ENCODE assay signal across 8 cellular contexts in genomic region chrX:49191033-49191871, GRCh38. TPM values are rescaled to one million over a fixed set of nuclear protein-coding genes. Genes with fewer than 3 reads are reported as not detected.
DNase-seq lines count a peak whose midpoint lies in the region; ATAC-seq and TF ChIP-seq lines count a peak whose summit lies in the region.

No MANE protein-coding gene starts in this region.

- peak overlapping the region; percentile 66 to 70 for H3K9ac ChIP-seq in duodenal mucosa (ENCODE audit: low read depth in 1 of 2, low read length in 2 of 2)

- H3K4me1 Mint-ChIP-seq in activated CD4-positive, alpha-beta memory T cell treated with anti-CD3 and anti-CD28 coated beads, Interleukin-2, amount 10 ng/mL, durations not matched to agents 7 days and 5 days, result peaks cover 45% of the 10 kb centered on the region

- intact Hi-C loops in lower leg skin (cut with DNase I; ENCODE audit: low total_unique reads), result no loop called here

- H3K27ac ChIP-seq in C4-2B (peak overlapping the region; percentile 88), duodenal mucosa (ENCODE audit: low read depth, low read length) (peak overlapping the region; percentile 78)

- CTCF ChIA-PET in activated CD4-positive, alpha-beta memory T cell treated with anti-CD3 and anti-CD28 coated beads, Interleukin-2, amount 10 ng/mL, durations not matched to agents 7 days and 5 days (lab: Charles Lee), result interaction anchor here (0.6 to 2.4 kb wide), 14 partner anchors 20 to 728 kb away, joined by 3 to 14 read pairs (median 4); partner anchors contain the start of genes PLP2 and TFE3

- H3K27me3 ChIP-seq in duodenal mucosa (ENCODE audit: control insufficient read depth in 1 of 2, insufficient read depth in 2 of 2, low read length in 2 of 2), result no peaks in the 10 kb centered on the region

- TF ChIP-seq CTCF in C4-2B (conservative IDR thresholded peaks at IDR 0.05) (no peak), lower leg skin (IDR thresholded peaks at IDR 0.05) (no peak)

- H3K36me3 ChIP-seq in duodenal mucosa (ENCODE audit: control insufficient read depth in 1 of 2, insufficient read depth in 2 of 2, low read length in 2 of 2), result no peaks in the 10 kb centered on the region

- no peaks in the 10 kb centered on the region for H3K9me3 Mint-ChIP-seq in activated CD4-positive, alpha-beta memory T cell treated with anti-CD3 and anti-CD28 coated beads, Interleukin-2, amount 10 ng/mL, durations not matched to agents 7 days and 5 days

- H3K4me3 ChIP-seq in duodenal mucosa (ENCODE audit: low read depth in 1 of 2, low read length in 2 of 2) (peak overlapping the region; percentile 74 to 78), lower leg skin (ENCODE audit: low read depth, poor library complexity, severe bottlenecking) (peak overlapping the region; percentile 42)

- H3K27ac Mint-ChIP-seq in activated CD4-positive, alpha-beta memory T cell treated with anti-CD3 and anti-CD28 coated beads, Interleukin-2, amount 10 ng/mL, durations not matched to agents 7 days and 5 days, result peak overlapping the region; percentile 87

- WGBS in lower leg skin, 2 donors, result 1 to 42% methylated on average over 28 to 54 of the region's 54 CpGs

- POLR2A ChIA-PET in activated CD4-positive, alpha-beta memory T cell treated with anti-CD3 and anti-CD28 coated beads, Interleukin-2, amount 10 ng/mL, durations not matched to agents 7 days and 5 days (lab: Charles Lee), result interaction anchor here (0.8 to 5.0 kb wide), 6 partner anchors 19 to 617 kb away, joined by 3 to 30 read pairs (median 6); partner anchors contain the start of genes PLP2 and RBM3

- H3K4me3 Mint-ChIP-seq in activated CD4-positive, alpha-beta memory T cell treated with anti-CD3 and anti-CD28 coated beads, Interleukin-2, amount 10 ng/mL, durations not matched to agents 7 days and 5 days, result peak overlapping the region; percentile 94

- no peak for TF ChIP-seq POLR2A in lower leg skin (IDR thresholded peaks at IDR 0.05)

- DNase-seq in NCI-H748 treated with DMSO at 0.1 percent for 48 hours (lab: John Stamatoyannopoulos, UW) (peak; percentile 97), lower leg skin (ENCODE audit: low spot score in 2 of 2) (peak; percentile 93 to 96)
- peak; percentile 89 for DNase-seq in activated CD4-positive, alpha-beta memory T cell treated with anti-CD3 and anti-CD28 coated beads, Interleukin-2, amount 10 ng/mL, durations not matched to agents 7 days and 5 days
- peak in 2 of 3 experiments; percentile 65 to 71 for DNase-seq in stimulated activated CD4-positive, alpha-beta T cell treated with anti-CD3 and anti-CD28 coated beads, TNF-alpha, amount 100 ng/mL, for 4 hours (ENCODE audit: low read depth in 3 of 3)

- ATAC-seq in GM19372 (IDR thresholded peaks at IDR 0.05; ENCODE audit: low read depth, unreplicated experiment) (peak; percentile 85), HG03521 (IDR thresholded peaks at IDR 0.05; ENCODE audit: unreplicated experiment) (peak; percentile 91)

- H3K27me3 Mint-ChIP-seq in activated CD4-positive, alpha-beta memory T cell treated with anti-CD3 and anti-CD28 coated beads, Interleukin-2, amount 10 ng/mL, durations not matched to agents 7 days and 5 days, result no peaks in the 10 kb centered on the region

- H3K36me3 Mint-ChIP-seq in activated CD4-positive, alpha-beta memory T cell treated with anti-CD3 and anti-CD28 coated beads, Interleukin-2, amount 10 ng/mL, durations not matched to agents 7 days and 5 days (ENCODE audit: low read depth), result peaks cover 2% of the 10 kb centered on the region

- H3K9me3 ChIP-seq in duodenal mucosa (ENCODE audit: control insufficient read depth in 1 of 2, low read length in 2 of 2), result no peaks in the 10 kb centered on the region

- H3K4me1 ChIP-seq in duodenal mucosa (ENCODE audit: control insufficient read depth in 1 of 2, insufficient read depth in 2 of 2, low read length in 2 of 2), result peaks cover 0 to 3% of the 10 kb centered on the region in 2 donors

RNA-seq across cellular contexts. Expression of gene PRICKLE3, which starts 5.1 kb away (rescaled TPM):
- 10 to 100 TPM; 19.0 to 20.3 TPM for total RNA-seq in activated CD4-positive, alpha-beta memory T cell treated with anti-CD3 and anti-CD28 coated beads, Interleukin-2, amount 10 ng/mL, durations not matched to agents 7 days and 5 days
- 10 to 100 TPM; 18.8 to 58.9 (median 33.4) TPM for total RNA-seq in lower leg skin

RNA-seq across cellular contexts. Expression of gene SYP, which starts 8.7 kb away (rescaled TPM):
- total RNA-seq in activated CD4-positive, alpha-beta memory T cell treated with anti-CD3 and anti-CD28 coated beads, Interleukin-2, amount 10 ng/mL, durations not matched to agents 7 days and 5 days, result 1 to 10 TPM; 1.1 to 1.2 TPM
- total RNA-seq in lower leg skin, result 1 to 10 TPM in 2 of 4 donors, under 1 TPM in 2; 0.88 to 4.8 (median 1.7) TPM

RNA-seq across cellular contexts. Expression of gene PLP2, which starts 19.6 kb away (rescaled TPM):
- total RNA-seq in activated CD4-positive, alpha-beta memory T cell treated with anti-CD3 and anti-CD28 coated beads, Interleukin-2, amount 10 ng/mL, durations not matched to agents 7 days and 5 days, result 100 to 1,000 TPM; 267 to 273 TPM
- 100 to 1,000 TPM; 126 to 132 (median 130) TPM for total RNA-seq in lower leg skin

RNA-seq across cellular contexts. Expression of gene MAGIX, which starts 28.7 kb away (rescaled TPM):
- total RNA-seq in activated CD4-positive, alpha-beta memory T cell treated with anti-CD3 and anti-CD28 coated beads, Interleukin-2, amount 10 ng/mL, durations not matched to agents 7 days and 5 days, result 1 to 10 TPM; 1.6 to 2.0 TPM
- total RNA-seq in lower leg skin, result 10 to 100 TPM in 2 of 4 donors, 1 to 10 TPM in 2; 6.8 to 16.5 (median 10.3) TPM

RNA-seq across cellular contexts. Expression of gene CACNA1F, which starts 41.9 kb away (rescaled TPM):
- under 1 TPM; 0.50 to 0.93 TPM for total RNA-seq in activated CD4-positive, alpha-beta memory T cell treated with anti-CD3 and anti-CD28 coated beads, Interleukin-2, amount 10 ng/mL, durations not matched to agents 7 days and 5 days
- total RNA-seq in lower leg skin, result under 1 TPM in 3 of 4 donors, not detected in 1; 0.06 to 0.76 (median 0.15) TPM

Comparison
In these comparisons a context has a peak if more than half of its experiments do, and no peak if none do; other contexts are left out.
1. Peak in every context shown above with its lines: DNase-seq, ATAC-seq, H3K4me3 ChIP-seq and H3K27ac ChIP-seq.